24 cellular contexts compared by ENCODE assay signal in genomic region chr11:92330114-92330513, GRCh38.
DNase-seq lines count a peak whose midpoint lies in the region; ATAC-seq, FAIRE-seq and TF ChIP-seq lines count a peak whose summit lies in the region.
"Had no signal": no experiment of that assay in that cellular context is flagged by ENCODE, and none has a peak within 500 bp of the region (broad histone marks: within the 10 kb centered on the region; RNA-seq: fewer than 3 reads in every experiment).

No MANE protein-coding gene starts in this region.

- WGBS in IMR-90 (ENCODE audit: extremely low coverage in 2 of 2, insufficient read length in 1 of 2), 2 experiments, result no CpG with 5 or more reads among the region's 2 CpGs

- DNase-seq in IMR-90 (no peak), RWPE2 (ENCODE audit: low spot score) (no peak), foreskin keratinocyte (peak in 1 of 2 donors; percentile 2), retina (peak; percentile 23), 8988T (no peak), H54 (ENCODE audit: insufficient read length, low spot score) (no peak), HPDE6-E6E7 (ENCODE audit: extremely low spot score) (no peak)
- DNase-seq: activated CD4-positive, alpha-beta T cell treated with anti-CD3 and anti-CD28 coated beads for 1 hour; activated CD8-positive, alpha-beta T cell treated with anti-CD3 and anti-CD28 coated beads, Interleukin-2, amount 10 ng/mL, durations not matched to agents 7 days and 5 days; activated naive CD4-positive, alpha-beta T cell treated with Interleukin-2 at 50 U/mL for 16 hours; activated T-cell treated with anti-CD3 and anti-CD28 coated beads, Interleukin-2, amount 50 U/mL, for 1 hour; amniotic stem cell; dorsolateral prefrontal cortex; NCI-H1436; NCI-H2171 treated with DMSO at 0.1 percent for 48 hours; ovary; right cardiac atrium; SHP77 treated with DMSO at 0.1 percent for 48 hours; stimulated activated naive CD8-positive, alpha-beta T cell treated with anti-CD3 and anti-CD28 coated beads, Interleukin-15, amount 100 ng/mL, for 72 hours; tibial artery had no signal

- H3K4ac ChIP-seq in IMR-90 (ENCODE audit: low read depth, low read length), result no peak overlapping the region

- no peak overlapping the region for H3K23ac ChIP-seq in IMR-90 (ENCODE audit: low read depth, low read length)

- CTCF ChIA-PET in IMR-90 (lab: Yijun Ruan, JAX), result no interaction called here

- no peak overlapping the region for H2BK20ac ChIP-seq in IMR-90 (ENCODE audit: low read depth, low read length)

- H3K14ac ChIP-seq in IMR-90 (replicated peaks; ENCODE audit: low read depth, low read length), result no peak overlapping the region

- H3K9ac ChIP-seq in IMR-90 (ENCODE audit: low read depth, low read length), result no peak overlapping the region

- H2BK15ac ChIP-seq in IMR-90 (ENCODE audit: low read depth, low read length), result no peak overlapping the region

- H2AK5ac ChIP-seq in IMR-90 (ENCODE audit: low read depth, low read length), result no peak overlapping the region

- no peak overlapping the region for H3K18ac ChIP-seq in IMR-90 (ENCODE audit: low read depth, low read length)

- H3K56ac ChIP-seq in IMR-90 (ENCODE audit: extremely low read depth, insufficient read depth, low read length), result no peak overlapping the region

- no peak overlapping the region for H4K8ac ChIP-seq in IMR-90 (ENCODE audit: low read depth in 2 of 2, low read length in 2 of 2)

- no peak overlapping the region for H2BK120ac ChIP-seq in IMR-90 (ENCODE audit: low read depth, low read length)

- no peak for TF ChIP-seq RAD21 in IMR-90 (IDR thresholded peaks at IDR 0.05; ENCODE audit: low read length)

- H3K27me3 ChIP-seq in IMR-90 (ENCODE audit: control insufficient read depth, insufficient read depth, low read length), result no peaks in the 10 kb centered on the region
- H3K27me3 ChIP-seq in RWPE2 (ENCODE audit: insufficient read depth, poor library complexity, severe bottlenecking), result no peaks in the 10 kb centered on the region
- peaks cover 2% of the 10 kb centered on the region for H3K27me3 ChIP-seq in foreskin keratinocyte
- H3K27me3 ChIP-seq: cardiac muscle cell, ovary, tibial artery had no signal

- H3K27ac ChIP-seq in IMR-90 (ENCODE audit: insufficient read depth, low read length), result no peak overlapping the region; the same call in 1 of the 2 replicates
- H3K27ac ChIP-seq in RWPE2 (ENCODE audit: poor library complexity, severe bottlenecking), result peak overlapping the region; percentile 22
- no peak overlapping the region for H3K27ac ChIP-seq in foreskin keratinocyte
- H3K27ac ChIP-seq: cardiac muscle cell, epithelial cell of prostate, ovary had no signal

- H3K79me1 ChIP-seq in IMR-90 (ENCODE audit: low read depth in 1 of 2, low read length in 2 of 2), result no peaks in the 10 kb centered on the region

- no peak overlapping the region for H2AFZ ChIP-seq in IMR-90 (replicated peaks; ENCODE audit: low read length, poor library complexity)

- no peak overlapping the region for H2AK9ac ChIP-seq in IMR-90 (replicated peaks; ENCODE audit: low read depth, low read length, poor library complexity)

- ATAC-seq in IMR-90 (ENCODE audit: low read depth) (peak; percentile 13), RWPE2 (ENCODE audit: low read depth) (peak; percentile 36; the same call in 1 of the 3 replicates), foreskin keratinocyte (peak; percentile 11)
- ATAC-seq: activated CD8-positive, alpha-beta T cell treated with anti-CD3 and anti-CD28 coated beads, Interleukin-2, amount 10 ng/mL, durations not matched to agents 7 days and 5 days; HepG2; right cardiac atrium; stimulated activated naive CD8-positive, alpha-beta T cell treated with anti-CD3 and anti-CD28 coated beads, Interleukin-15, amount 100 ng/mL, for 72 hours had no signal

- FAIRE-seq in H54 (lab: Jason Lieb, UNC), result no peak
- FAIRE-seq: GM12891, HepG2 had no signal

- H4K20me1 ChIP-seq in IMR-90 (ENCODE audit: insufficient read depth, low read length), result no peaks in the 10 kb centered on the region

- H3K9me3 ChIP-seq in IMR-90 (ENCODE audit: control insufficient read depth, insufficient read depth, low read length) (no peaks in the 10 kb centered on the region), RWPE2 (ENCODE audit: severe bottlenecking) (no peaks in the 10 kb centered on the region)
- H3K9me3 ChIP-seq: ovary, tibial artery had no signal

- no peak for TF ChIP-seq POLR2A in IMR-90 (IDR thresholded peaks at IDR 0.05; ENCODE audit: low read depth, low read length)
- no peak for TF ChIP-seq POLR2A in H54 (IDR thresholded peaks at IDR 0.05; ENCODE audit: low read depth, low read length)

- no peak overlapping the region for H3K4me3 ChIP-seq in IMR-90 (ENCODE audit: insufficient read depth, low read depth, low read length)
- H3K4me3 ChIP-seq in RWPE2 (ENCODE audit: severe bottlenecking), result no peak overlapping the region
- H3K4me3 ChIP-seq: cardiac muscle cell, dorsolateral prefrontal cortex, ovary, tibial artery had no signal

- no peaks in the 10 kb centered on the region for H3K9me1 ChIP-seq in IMR-90 (ENCODE audit: insufficient read depth, low read length)

- H3K36me3 ChIP-seq in IMR-90 (ENCODE audit: control insufficient read depth, insufficient read depth, low read length), result no peaks in the 10 kb centered on the region
- H3K36me3 ChIP-seq in RWPE2 (ENCODE audit: low read depth), result no peaks in the 10 kb centered on the region
- H3K36me3 ChIP-seq: cardiac muscle cell, ovary, tibial artery had no signal

- no peak overlapping the region for H4K5ac ChIP-seq in IMR-90 (ENCODE audit: low read depth, low read length)

- H2BK5ac ChIP-seq in IMR-90 (ENCODE audit: low read depth, low read length, poor library complexity, severe bottlenecking), result no peak overlapping the region

- BruUV-seq in IMR-90 (replicated peaks; lab: Mats Ljungman, UMichigan), result no TSS peak

- in situ Hi-C loops in IMR-90 (cut with MboI; ENCODE audit: low sequenced_read_pairs), result no loop called here

- dilution Hi-C loops in IMR-90 (cut with HindIII; ENCODE audit: low sequenced_read_pairs, unreplicated experiment), result no loop called here

- TF ChIP-seq CTCF in IMR-90 (conservative IDR thresholded peaks at IDR 0.05; ENCODE audit: low read depth, low read length) (no peak), RWPE2 (IDR thresholded peaks at IDR 0.05; ENCODE audit: poor library complexity, severe bottlenecking) (no peak), foreskin keratinocyte (conservative IDR thresholded peaks at IDR 0.05) (no peak)

- H3K4me2 ChIP-seq in IMR-90 (ENCODE audit: low read depth, low read length), result no peak overlapping the region

- H3K4me1 ChIP-seq in IMR-90 (ENCODE audit: control insufficient read depth, insufficient read depth, low read length) (no peaks in the 10 kb centered on the region; the same call in 1 of the 2 replicates), RWPE2 (ENCODE audit: insufficient read depth, poor library complexity, severe bottlenecking) (no peaks in the 10 kb centered on the region), foreskin keratinocyte (no peaks in the 10 kb centered on the region)

- H4K91ac ChIP-seq in IMR-90 (ENCODE audit: insufficient read depth, low read depth, low read length), result no peak overlapping the region

- intact Hi-C loops in IMR-90 (cut with micrococcal nuclease), result loop anchor here (5.0 kb wide), 2 partner anchors 52 to 78 kb away; no protein-coding TSS in a partner anchor

- POLR2A ChIA-PET in IMR-90 (lab: Charles Lee; ENCODE audit: unreplicated experiment), result no interaction called here

TF ChIP-seq in IMR-90, 13 proteins besides CTCF, POLR2A, EP300 and RAD21:
- TF ChIP-seq MXI1 (IDR thresholded peaks at IDR 0.05; ENCODE audit: borderline replicate concordance, low read depth, low read length), result no peak
- TF ChIP-seq CEBPB (IDR thresholded peaks at IDR 0.05; ENCODE audit: low read depth, low read length), result no peak
- no peak for TF ChIP-seq NFE2L2 (IDR thresholded peaks at IDR 0.05; ENCODE audit: low read depth, low read length)
- TF ChIP-seq RCOR1 (IDR thresholded peaks at IDR 0.05; ENCODE audit: insufficient replicate concordance, low read length), result no peak
- no peak for TF ChIP-seq CHD1 (IDR thresholded peaks at IDR 0.05; ENCODE audit: low read depth, low read length)
- TF ChIP-seq RFX5 (IDR thresholded peaks at IDR 0.05; ENCODE audit: low read depth, low read length), result no peak
- TF ChIP-seq ELK1 (IDR thresholded peaks at IDR 0.05; ENCODE audit: borderline replicate concordance, low read depth, low read length), result no peak
- TF ChIP-seq USF2 (IDR thresholded peaks at IDR 0.05; ENCODE audit: low read depth, low read length), result no peak
- TF ChIP-seq FOS (IDR thresholded peaks at IDR 0.05; ENCODE audit: low read depth, low read length), result no peak
- no peak for TF ChIP-seq BHLHE40 (IDR thresholded peaks at IDR 0.05; ENCODE audit: low read depth, low read length)
- TF ChIP-seq MAFK (IDR thresholded peaks at IDR 0.05; ENCODE audit: low read depth, low read length), result no peak
- TF ChIP-seq MAZ (IDR thresholded peaks at IDR 0.05; ENCODE audit: borderline replicate concordance, low read depth, low read length), result no peak
- TF ChIP-seq SMC3 (IDR thresholded peaks at IDR 0.05; ENCODE audit: low read depth, low read length), result no peak
